Comparison of ENCODE assay signal across 22 cellular contexts in genomic region chr16:7716924-7717323, GRCh38.
"Had no signal": no experiment of that assay in that cellular context is flagged by ENCODE, and none has a peak within 500 bp of the region (broad histone marks: within the 10 kb centered on the region; RNA-seq: fewer than 3 reads in every experiment).

No MANE protein-coding gene starts in this region.

- H3K36me3 Mint-ChIP-seq: IgD-negative memory B cell had no signal

- H3K9ac ChIP-seq: KMS-11 had no signal

- H3K4me3 ChIP-seq: K562 had no signal

- H3K27ac ChIP-seq: HL-60, KMS-11, RWPE1 had no signal

- H3K4me2 ChIP-seq: KMS-11 had no signal

- H3K27me3 Mint-ChIP-seq: IgD-negative memory B cell had no signal

- H3K4me1 Mint-ChIP-seq: IgD-negative memory B cell had no signal

- ATAC-seq: K562, Panc1, PC-3, SK-N-SH treated with all-trans-retinoic acid at 6 μM for 48 hours had no signal

- H3K4me3 Mint-ChIP-seq: IgD-negative memory B cell had no signal

- DNase-seq: Kasumi-1, MM.1S, NCI-H1092 treated with DMSO at 0.1 percent for 48 hours, NCI-H1436, NCI-H1930, NCI-H2081, NCI-H2171, NCI-H226, NCI-H446, NCI-H510A, NCI-H524 treated with DMSO at 0.1 percent for 48 hours, NCI-H69, NCI-H774, PC-3, SHP77 had no signal

- H3K27ac Mint-ChIP-seq: IgD-negative memory B cell had no signal
